Comparison of ENCODE assay signal across 8 cellular contexts in genomic region chr4:54659213-54660144, GRCh38. TPM values are rescaled to one million over a fixed set of nuclear protein-coding genes. Genes with fewer than 3 reads are reported as not detected.
DNase-seq lines count a peak whose midpoint lies in the region; ATAC-seq, FAIRE-seq and TF ChIP-seq lines count a peak whose summit lies in the region.

No MANE protein-coding gene starts in this region.

- peak overlapping the region; percentile 12 to 85 (median 68) for H3K27ac Mint-ChIP-seq in brain

- H3K4me3 ChIP-seq in BJ (ENCODE audit: low read depth, low read length) (peak overlapping the region; percentile 68), left lung (peak overlapping the region; percentile 38 to 52), tibial nerve (peak overlapping the region; percentile 28 to 53 (median 44))

- ATAC-seq in left lung, result peak; percentile 27
- ATAC-seq in activated CD4-positive, CD25-positive, alpha-beta regulatory T cell treated with anti-CD3 and anti-CD28 coated beads, Interleukin-2, amount 50 U/mL, for 24 hours, result no peak
- ATAC-seq in GM21576 (IDR thresholded peaks at IDR 0.05; ENCODE audit: unreplicated experiment), result no peak

- H3K4me3 Mint-ChIP-seq in brain, result peak overlapping the region; percentile 89 to 95 (median 92)

- CTCF ChIA-PET in BJ (lab: Yijun Ruan, JAX), result interaction anchor here (0.6 to 1.6 kb wide), 2 partner anchors 60 to 82 kb away, joined by 3 to 7 read pairs; no protein-coding TSS in a partner anchor

- H3K4me1 ChIP-seq in left lung, result peaks cover 6 to 34% of the 10 kb centered on the region in 2 donors
- H3K4me1 ChIP-seq in tibial nerve, result peaks cover 0 to 36% (median 18%) of the 10 kb centered on the region in 4 donors

- TF ChIP-seq POLR2A in tibial nerve (IDR thresholded peaks at IDR 0.05) (no peak), GM12891 (IDR thresholded peaks at IDR 0.05; ENCODE audit: low read depth, low read length) (no peak)

- TF ChIP-seq CTCF in BJ (IDR thresholded peaks at IDR 0.05; ENCODE audit: insufficient read depth, low read depth, low read length) (no peak), brain (conservative IDR thresholded peaks at IDR 0.05) (no peak), left lung (IDR thresholded peaks at IDR 0.05) (no peak), tibial nerve (IDR thresholded peaks at IDR 0.05) (no peak)

- H3K9me3 Mint-ChIP-seq in brain, result peaks cover 0 to 2% (median 0%) of the 10 kb centered on the region in 5 experiments

- H3K27me3 Mint-ChIP-seq in brain, result peaks cover 76% of the 10 kb centered on the region

- H3K36me3 ChIP-seq in BJ (ENCODE audit: control insufficient read depth, insufficient read depth, low read length), result no peaks in the 10 kb centered on the region
- H3K36me3 ChIP-seq in left lung, result no peaks in the 10 kb centered on the region
- H3K36me3 ChIP-seq in tibial nerve, result no peaks in the 10 kb centered on the region

- no peaks in the 10 kb centered on the region for H3K9me3 ChIP-seq in left lung
- H3K9me3 ChIP-seq in tibial nerve, result no peaks in the 10 kb centered on the region

- no peaks in the 10 kb centered on the region for H3K36me3 Mint-ChIP-seq in brain

- no peak for TF ChIP-seq EP300 in tibial nerve (IDR thresholded peaks at IDR 0.05)

- POLR2A ChIA-PET in BJ (lab: Charles Lee), result interaction anchor here (0.5 to 0.6 kb wide), 2 partner anchors 83 to 674 kb away, joined by 3 to 10 read pairs; no protein-coding TSS in a partner anchor

- WGBS in tibial nerve, 2 donors, result 5 to 7% methylated on average over 22 to 23 of the region's 23 CpGs

- FAIRE-seq in GM12891 (lab: Jason Lieb, UNC), result no peak

- H3K4me1 Mint-ChIP-seq in brain, result peaks cover 44% of the 10 kb centered on the region

- H3K27me3 ChIP-seq in BJ (ENCODE audit: control insufficient read depth, insufficient read depth, low read length) (peaks cover 11% of the 10 kb centered on the region), left lung (peaks cover 23 to 43% of the 10 kb centered on the region in 2 donors), tibial nerve (peaks cover 0 to 43% of the 10 kb centered on the region in 2 donors)

- peak overlapping the region in 1 of 2 donors; percentile 1 for H3K27ac ChIP-seq in left lung
- no peak overlapping the region for H3K27ac ChIP-seq in tibial nerve

- no peak for DNase-seq in BJ (ENCODE audit: low read depth)
- DNase-seq in HUDEP-2 (lab: John Stamatoyannopoulos, UW; ENCODE audit: unreplicated experiment in 76 of 76), result peak in 58 of 76 experiments; percentile 3 to 64 (median 37)
- no peak for DNase-seq in left lung
- DNase-seq in tibial nerve (ENCODE audit: low spot score in 2 of 2), result no peak
- DNase-seq in GM12891 (ENCODE audit: insufficient read length, low spot score), result no peak

- intact Hi-C loops in left lung (cut with DNase I), result no loop called here

TF ChIP-seq in GM12891, 5 proteins besides CTCF, POLR2A, EP300 and RAD21:
- TF ChIP-seq TAF1 (IDR thresholded peaks at IDR 0.05; ENCODE audit: low read depth, low read length), result no peak
- no peak for TF ChIP-seq PAX5 (IDR thresholded peaks at IDR 0.05; ENCODE audit: insufficient read depth, low read length, severe bottlenecking)
- no peak for TF ChIP-seq POU2F2 (IDR thresholded peaks at IDR 0.05; ENCODE audit: low read depth, low read length)
- TF ChIP-seq POLR2AphosphoS5 (IDR thresholded peaks at IDR 0.05; ENCODE audit: low read depth, low read length), result no peak
- no peak for TF ChIP-seq SPI1 (IDR thresholded peaks at IDR 0.05; ENCODE audit: low read depth, low read length)

RNA-seq across cellular contexts. Expression of gene KIT, which starts 1.7 kb away (rescaled TPM):
- polyA plus RNA-seq in BJ (2011; rRNA removed), result 3.3 and 3.6 TPM in 2 replicates
- polyA minus RNA-seq in BJ (2011; rRNA and poly(A)+ RNA removed), result 3.2 and 4.7 TPM in 2 replicates
- 28.2 TPM for polyA plus RNA-seq in brain (ENCODE audit: insufficient read depth, low read depth, low replicate concordance)
- 10 to 100 TPM in 1 of 2 donors, 1 to 10 TPM in 1; 9.6 to 10.9 TPM for total RNA-seq in left lung
- total RNA-seq in tibial nerve, result 10 to 100 TPM in 1 of 4 donors, 1 to 10 TPM in 3; 1.5 to 18.6 (median 8.4) TPM
- polyA plus RNA-seq in GM12891 (2012; ENCODE audit: low read depth, missing spikeins), result 0.01 TPM

Comparison
In these comparisons a context has a peak if more than half of its experiments do, and no peak if none do; other contexts are left out.
1. DNase-seq: peak in HUDEP-2 (58 of 76); none in BJ (single experiment), left lung (0 of 2), tibial nerve (0 of 2) and GM12891 (single experiment).
2. Peak in every context shown above with its lines, with median percentiles within 50 percentile points of each other: H3K4me3 ChIP-seq.